29 cellular contexts compared by ENCODE assay signal in genomic region chr18:10449396-10449795, GRCh38. TPM values are rescaled to one million over a fixed set of nuclear protein-coding genes. Genes with fewer than 3 reads are reported as not detected.
"Had no signal": no experiment of that assay in that cellular context is flagged by ENCODE, and none has a peak within 500 bp of the region (broad histone marks: within the 10 kb centered on the region; RNA-seq: fewer than 3 reads in every experiment).

No MANE protein-coding gene starts in this region.

- ATAC-seq: activated T-cell treated with anti-CD3 and anti-CD28 coated beads, Interleukin-2, amount 50 U/mL, for 72 hours; body of pancreas; PC-3; T-cell had no signal

- DNase-seq: activated B cell treated with CpG ODN at 0.5 μM for 24 hours; activated CD4-positive, alpha-beta memory T cell treated with anti-CD3 and anti-CD28 coated beads for 36 hours; activated CD4-positive, alpha-beta T cell treated with anti-CD3 and anti-CD28 coated beads for 1 hour; activated CD4-positive, alpha-beta T cell treated with anti-CD3 and anti-CD28 coated beads, Interleukin-2, amount 10 ng/mL, durations not matched to agents 7 days and 5 days; activated gamma-delta T cell treated with Interleukin-2 at 50 U/mL for 16 hours; activated naive CD4-positive, alpha-beta T cell treated with anti-CD3 and anti-CD28 coated beads, Interleukin-2, amount 10 ng/mL, durations not matched to agents 7 days and 5 days; activated naive CD8-positive, alpha-beta T cell treated with anti-CD3 and anti-CD28 coated beads for 36 hours; activated T-cell treated with anti-CD3 and anti-CD28 coated beads for 4 hours; activated T-cell treated with anti-CD3 and anti-CD28 coated beads, Interleukin-2, amount 50 U/mL, for 72 hours; adrenal gland; anterior cingulate cortex; body of pancreas; central memory CD4-positive, alpha-beta T cell; KG1; NCI-H1092; NCI-H1930; NCI-H2171; NCI-H2227 treated with DMSO at 0.1 percent for 48 hours; NCI-H446 treated with DMSO at 0.1 percent for 48 hours; NCI-H524 treated with DMSO at 0.1 percent for 48 hours; NCI-H82; PC-3; SHP77 treated with DMSO at 0.1 percent for 48 hours; T-cell; T-helper 2 cell; T1000 had no signal

- H3K36me3 ChIP-seq: adrenal gland had no signal

- H3K4me3 ChIP-seq: adrenal gland, body of pancreas had no signal

- H3K27me3 ChIP-seq: adrenal gland, body of pancreas had no signal

- H3K9me3 ChIP-seq: adrenal gland, body of pancreas had no signal

- H3K27ac ChIP-seq: adrenal gland, body of pancreas had no signal

RNA-seq across cellular contexts. Expression of gene APCDD1, which starts 5.0 kb away (rescaled TPM):
- total RNA-seq: activated CD4-positive, alpha-beta memory T cell treated with anti-CD3 and anti-CD28 coated beads for 36 hours; activated CD4-positive, alpha-beta T cell treated with anti-CD3 and anti-CD28 coated beads, Interleukin-2, amount 10 ng/mL, durations not matched to agents 7 days and 5 days; activated CD8-positive, alpha-beta memory T cell treated with anti-CD3 and anti-CD28 coated beads for 36 hours; activated naive CD8-positive, alpha-beta T cell treated with anti-CD3 and anti-CD28 coated beads for 36 hours; activated T-cell treated with anti-CD3 and anti-CD28 coated beads, Interleukin-2, amount 50 U/mL, for 72 hours; activated T-helper 2 cell treated with anti-CD3 and anti-CD28 coated beads, Interferon-gamma antibody, Interleukin-2, Interleukin-4, amounts not matched to agents 10 μg/mL and 5 μg/mL and 100 μg/mL, durations not matched to agents 14 hours and 24 hours and 36 hours; PC-3; SK-MEL-5 had no signal
